In genomic region chr20:45036044-45036755, GRCh38 we compare ENCODE assay signal across 8 cellular contexts.
A peak's percentile ranks its signal among the peaks of the same experiment; 100 is the strongest.
DNase-seq lines count a peak whose midpoint lies in the region; ATAC-seq and TF ChIP-seq lines count a peak whose summit lies in the region.

No MANE protein-coding gene starts in this region.

- H3F3A ChIP-seq in PC-3 (ENCODE audit: low read length, unreplicated experiment), result no peaks in the 10 kb centered on the region

- H3K9me3 ChIP-seq in PC-3 (ENCODE audit: low read length), result no peaks in the 10 kb centered on the region
- no peaks in the 10 kb centered on the region for H3K9me3 ChIP-seq in adipocyte (ENCODE audit: control insufficient read depth, low read length)

- peak overlapping the region; percentile 24; the same call in 1 of the 2 replicates for H3K4me2 ChIP-seq in PC-3 (ENCODE audit: low read length)

- ATAC-seq in PC-3 (peak; percentile 83), GM18873 (IDR thresholded peaks at IDR 0.05; ENCODE audit: low FRiP score, unreplicated experiment) (no peak), HG02610 (IDR thresholded peaks at IDR 0.05; ENCODE audit: unreplicated experiment) (no peak)

- DNase-seq in Caki2 (ENCODE audit: low read depth) (peak; percentile 41), PC-3 (peak; percentile 76), adipocyte (ENCODE audit: low read depth) (peak; percentile 68), osteocyte (ENCODE audit: extremely low spot score, unreplicated experiment) (no peak), Ammon's horn (ENCODE audit: low spot score) (no peak), NCI-H1048 (lab: John Stamatoyannopoulos, UW) (no peak)

- POLR2A ChIA-PET in PC-3 (lab: Charles Lee; ENCODE audit: unreplicated experiment), result no interaction called here

- intact Hi-C loops in PC-3 (cut with micrococcal nuclease), result no loop called here

- H3K4me3 ChIP-seq in PC-3 (ENCODE audit: low read length) (no peak overlapping the region), adipocyte (ENCODE audit: low read length) (no peak overlapping the region)

- H4K20me1 ChIP-seq in PC-3 (ENCODE audit: low read length), result no peaks in the 10 kb centered on the region

- peaks cover 9% of the 10 kb centered on the region for H3K36me3 Mint-ChIP-seq in osteocyte (ENCODE audit: unreplicated experiment)

- CTCF ChIA-PET in PC-3 (lab: Charles Lee), result interaction anchor here (0.6 kb wide), 1 partner anchor 256 kb away, joined by 3 read pairs; no protein-coding TSS in a partner anchor

- H2AFZ ChIP-seq in PC-3 (ENCODE audit: low read length), result 0 out of 2 replicates have a peak overlapping the region, but pooled peaks have one; percentile 6

- BruUV-seq in PC-3 (replicated peaks; lab: Mats Ljungman, UMichigan), result no TSS peak

- TF ChIP-seq CTCF in PC-3 (conservative IDR thresholded peaks at IDR 0.05; ENCODE audit: low read depth, low read length) (no peak), osteocyte (IDR thresholded peaks at IDR 0.05) (no peak)

- H3K27ac Mint-ChIP-seq in osteocyte (ENCODE audit: unreplicated experiment), result peak overlapping the region; percentile 14

- H3K36me3 ChIP-seq in PC-3 (ENCODE audit: low read depth, low read length) (no peaks in the 10 kb centered on the region), adipocyte (ENCODE audit: control insufficient read depth, insufficient read depth, low read length, severe bottlenecking) (no peaks in the 10 kb centered on the region)

- no peaks in the 10 kb centered on the region for H3K27me3 Mint-ChIP-seq in osteocyte (ENCODE audit: unreplicated experiment)

- no peaks in the 10 kb centered on the region for H3K9me3 Mint-ChIP-seq in osteocyte (ENCODE audit: unreplicated experiment)

- peaks cover 27% of the 10 kb centered on the region for H3K4me1 Mint-ChIP-seq in osteocyte (ENCODE audit: unreplicated experiment)

- H3K27me3 ChIP-seq in PC-3 (ENCODE audit: low read length) (no peaks in the 10 kb centered on the region), adipocyte (replicated peaks; ENCODE audit: control insufficient read depth, insufficient read depth, low read length) (no peaks in the 10 kb centered on the region)

- in situ Hi-C loops in Caki2 (cut with HindIII; ENCODE audit: low pct_unique_long_range_greater_than_20kb, low sequenced_read_pairs), result no loop called here

- H3K27ac ChIP-seq in PC-3 (ENCODE audit: low read length), result peak overlapping the region; percentile 45

- H3K4me1 ChIP-seq in PC-3 (ENCODE audit: insufficient read depth, low read length) (peaks cover 29% of the 10 kb centered on the region), adipocyte (ENCODE audit: control insufficient read depth, insufficient read depth, low read length) (peaks cover 46% of the 10 kb centered on the region)

- H3K4me3 Mint-ChIP-seq in osteocyte (ENCODE audit: unreplicated experiment), result no peak overlapping the region

- H3K9ac ChIP-seq in PC-3 (ENCODE audit: low read length) (0 out of 2 replicates have a peak overlapping the region, but pooled peaks have one; percentile 6), adipocyte (ENCODE audit: low read length) (no peak overlapping the region)

- no peaks in the 10 kb centered on the region for H3K9me2 ChIP-seq in PC-3 (replicated peaks; ENCODE audit: low read length)

- no peaks in the 10 kb centered on the region for H3K79me2 ChIP-seq in PC-3 (ENCODE audit: low read length)

Comparison
In these comparisons a context has a peak if more than half of its experiments do, and no peak if none do; other contexts are left out.
1. DNase-seq: peak in Caki2 (single experiment), PC-3 (single experiment) and adipocyte (single experiment); none in osteocyte (single experiment), Ammon's horn (single experiment) and NCI-H1048 (single experiment).